In genomic region chr18:3332376-3332775, GRCh38 we compare ENCODE assay signal across 12 cellular contexts.
"Had no signal": no experiment of that assay in that cellular context is flagged by ENCODE, and none has a peak within 500 bp of the region (broad histone marks: within the 10 kb centered on the region; RNA-seq: fewer than 3 reads in every experiment).

No MANE protein-coding gene starts in this region.

- H3K4me3 ChIP-seq: esophagus muscularis mucosa had no signal

- H3K4me1 ChIP-seq: esophagus muscularis mucosa had no signal

- H3K27me3 ChIP-seq: esophagus muscularis mucosa had no signal

- H3K9me3 ChIP-seq: esophagus muscularis mucosa had no signal

- DNase-seq: activated CD4-positive, alpha-beta T cell treated with anti-CD3 and anti-CD28 coated beads, Interleukin-2, amount 50 U/mL, for 1 hour; activated CD4-positive, CD25-positive, alpha-beta regulatory T cell; activated CD8-positive, alpha-beta memory T cell treated with anti-CD3 and anti-CD28 coated beads for 24 hours; activated gamma-delta T cell treated with Interleukin-2 at 50 U/mL for 16 hours; hypothalamus; mesenchymal stem cell; nucleus accumbens; posterior cingulate gyrus; retina; stimulated activated CD4-positive, alpha-beta T cell treated with anti-CD3 and anti-CD28 coated beads, Interleukin-4, amount 100 ng/mL, for 1 hour; stimulated activated naive CD8-positive, alpha-beta T cell treated with anti-CD3 and anti-CD28 coated beads, Interleukin-15, Interleukin-2, amounts not matched to agents 100 U/mL and 50 U/mL, for 24 hours had no signal

- H3K36me3 ChIP-seq: esophagus muscularis mucosa had no signal

- ATAC-seq: stimulated activated naive CD8-positive, alpha-beta T cell treated with anti-CD3 and anti-CD28 coated beads, Interleukin-15, Interleukin-2, amounts not matched to agents 100 U/mL and 50 U/mL, for 24 hours had no signal

- H3K27ac ChIP-seq: esophagus muscularis mucosa had no signal
